8 cellular contexts compared by ENCODE assay signal in the genomic region with DNA sequence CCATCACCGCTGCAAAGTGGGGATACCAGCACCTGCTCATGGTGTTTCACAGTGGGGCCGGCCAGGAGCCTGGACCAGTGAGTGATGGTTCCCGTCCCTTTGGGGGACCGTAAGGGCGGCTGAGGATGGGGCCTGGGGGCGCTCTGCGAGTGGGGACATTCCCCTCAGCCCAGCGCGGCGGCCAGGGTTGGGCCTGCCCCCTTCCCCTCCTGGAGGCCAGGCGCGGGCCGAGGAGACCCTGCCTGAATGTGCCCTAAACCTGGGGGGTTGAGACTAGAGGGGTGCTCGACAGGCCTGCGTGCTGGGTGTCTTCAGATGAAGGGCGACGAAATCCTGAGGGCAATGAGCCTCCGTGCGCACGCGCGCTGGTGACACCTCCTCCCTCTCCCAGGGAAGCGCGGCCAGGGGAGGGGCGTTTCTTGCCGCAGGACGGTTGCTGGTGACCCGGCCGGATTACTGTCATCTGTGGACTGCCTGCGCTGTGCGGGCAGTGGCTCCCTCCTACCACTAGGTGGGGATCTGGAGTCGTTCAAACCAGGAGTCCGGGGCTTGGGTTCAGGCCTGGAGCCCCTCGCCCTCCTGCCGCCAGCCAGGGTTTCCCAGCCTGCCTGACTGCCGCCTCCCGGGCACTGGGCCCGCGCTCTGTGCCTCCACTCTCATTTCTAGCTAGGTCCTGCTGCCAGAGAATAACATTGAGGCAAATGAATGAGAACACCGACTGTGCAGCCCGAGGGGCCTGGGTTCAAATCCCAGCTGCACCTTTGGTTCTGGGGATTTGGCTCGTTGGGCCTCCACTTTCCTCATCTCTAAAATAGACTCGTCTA. TPM values are rescaled to one million over a fixed set of nuclear protein-coding genes. Genes with fewer than 3 reads are reported as not detected.
DNase-seq lines count a peak whose midpoint lies in the region; ATAC-seq and TF ChIP-seq lines count a peak whose summit lies in the region.

No MANE protein-coding gene starts in this region.

- peaks cover 10% of the 10 kb centered on the region for H3K23me2 ChIP-seq in H9 (ENCODE audit: insufficient read length, low read depth, low read length, poor library complexity, severe bottlenecking)

- H3K9me3 Mint-ChIP-seq in CD8-positive, alpha-beta memory T cell, result peaks cover 0 to 1% (median 0%) of the 10 kb centered on the region in 5 donors
- H3K9me3 Mint-ChIP-seq in H9, result no peaks in the 10 kb centered on the region

- H3K9me3 ChIP-seq in CD8-positive, alpha-beta memory T cell (ENCODE audit: low read length), result no peaks in the 10 kb centered on the region
- H3K9me3 ChIP-seq in H9 (ENCODE audit: control insufficient read depth, low read depth, low read length) (no peaks in the 10 kb centered on the region), WERI-Rb-1 (ENCODE audit: severe bottlenecking) (no peaks in the 10 kb centered on the region), colonic mucosa (no peaks in the 10 kb centered on the region)

- H3K4me1 ChIP-seq in CD8-positive, alpha-beta memory T cell (ENCODE audit: insufficient read depth, low read length), result no peaks in the 10 kb centered on the region
- H3K4me1 ChIP-seq in H9 (ENCODE audit: insufficient read depth, low read length) (peaks cover 2% of the 10 kb centered on the region; the same call in 1 of the 2 replicates), colonic mucosa (no peaks in the 10 kb centered on the region)

- no peak for ATAC-seq in HG03457 (IDR thresholded peaks at IDR 0.05; ENCODE audit: unreplicated experiment)

- H3K9ac ChIP-seq in H9 (ENCODE audit: extremely low read depth, insufficient read length, low read length) (no peak overlapping the region), colonic mucosa (ENCODE audit: low read depth in 2 of 2, low read length in 2 of 2) (no peak overlapping the region)

- H3K4ac ChIP-seq in H9 (ENCODE audit: low read depth, low read length), result no peak overlapping the region

- no peak overlapping the region for H4K5ac ChIP-seq in H9 (ENCODE audit: insufficient read length, low read depth, low read length)

- H3K18ac ChIP-seq in H9 (ENCODE audit: insufficient read length, low read depth, low read length), result no peak overlapping the region

- no peak overlapping the region for H3K14ac ChIP-seq in H9 (ENCODE audit: insufficient read depth, low read length)

- H3K4me3 ChIP-seq in CD8-positive, alpha-beta memory T cell (ENCODE audit: low read length), result no peak overlapping the region
- H3K4me3 ChIP-seq in WERI-Rb-1 (ENCODE audit: low read depth, low read length) (no peak overlapping the region), colonic mucosa (no peak overlapping the region)

- no peak overlapping the region for H2AK5ac ChIP-seq in H9 (ENCODE audit: insufficient read length, low read length)

- H3K56ac ChIP-seq in H9 (ENCODE audit: insufficient read length, low read depth, low read length), result no peak overlapping the region

- CTCF ChIA-PET in CD8-positive, alpha-beta memory T cell (lab: Charles Lee), result interaction anchor here (0.7 to 1.0 kb wide), 3 partner anchors 9 to 20 kb away, joined by 3 read pairs; no protein-coding TSS in a partner anchor

- peak in 3 of 5 donors; percentile 35 to 60 (median 44) for DNase-seq in CD8-positive, alpha-beta memory T cell
- DNase-seq in H9 (peak; percentile 98), NCI-H2171 treated with DMSO at 0.1 percent for 48 hours (lab: John Stamatoyannopoulos, UW) (peak; percentile 56), WERI-Rb-1 (peak; percentile 99), colonic mucosa (peak; percentile 80)
- peak; percentile 41 to 57 for DNase-seq in stimulated activated CD4-positive, alpha-beta T cell treated with anti-CD3 and anti-CD28 coated beads, Interleukin-15, amount 100 ng/mL, for 48 hours (ENCODE audit: low read depth in 2 of 2)

- WGBS in H9 (ENCODE audit: extremely low coverage, insufficient read length, low lambda C conversion rate), result no CpG with 5 or more reads among the region's 43 CpGs

- peak overlapping the region; percentile 35 for H3K4me2 ChIP-seq in H9 (ENCODE audit: insufficient read depth, insufficient read length, low read length)

- intact Hi-C loops in colonic mucosa (cut with DNase I), result loop anchor here (2.0 kb wide), 1 partner anchor 134 kb away; no protein-coding TSS in a partner anchor

- no peak overlapping the region for H2BK5ac ChIP-seq in H9 (ENCODE audit: insufficient read length, low read length)

- H4K91ac ChIP-seq in H9 (ENCODE audit: insufficient read length, low read depth, low read length), result no peak overlapping the region

- no peaks in the 10 kb centered on the region for H3K36me3 ChIP-seq in CD8-positive, alpha-beta memory T cell (ENCODE audit: insufficient read depth, low read length)
- H3K36me3 ChIP-seq in WERI-Rb-1 (no peaks in the 10 kb centered on the region), colonic mucosa (no peaks in the 10 kb centered on the region)

- POLR2A ChIA-PET in CD8-positive, alpha-beta memory T cell (lab: Charles Lee), result no interaction called here

- H4K8ac ChIP-seq in H9 (replicated peaks; ENCODE audit: insufficient read length, low read depth, low read length), result no peak overlapping the region

- H3K4me3 Mint-ChIP-seq in CD8-positive, alpha-beta memory T cell, result no peak overlapping the region
- peak overlapping the region; percentile 42 to 57; a peak in 3 of 5 replicates for H3K4me3 Mint-ChIP-seq in H9

- TF ChIP-seq CTCF in H9 (conservative IDR thresholded peaks at IDR 0.05) (peak; percentile 99), WERI-Rb-1 (IDR thresholded peaks at IDR 0.05; ENCODE audit: low read depth, low read length) (peak; percentile 99), colonic mucosa (IDR thresholded peaks at IDR 0.05) (peak; percentile 95)

- H3K27me3 ChIP-seq in CD8-positive, alpha-beta memory T cell (ENCODE audit: insufficient read depth, low read length, poor library complexity, severe bottlenecking), result peaks cover 2% of the 10 kb centered on the region
- H3K27me3 ChIP-seq in H9 (ENCODE audit: insufficient read depth, low read length), result peaks cover 16% of the 10 kb centered on the region
- H3K27me3 ChIP-seq in WERI-Rb-1 (ENCODE audit: insufficient read depth, low read depth, severe bottlenecking), result no peaks in the 10 kb centered on the region
- peaks cover 6% of the 10 kb centered on the region for H3K27me3 ChIP-seq in colonic mucosa
- peaks cover 4% of the 10 kb centered on the region for H3K27me3 ChIP-seq in layer of hippocampus (ENCODE audit: control insufficient read depth, insufficient read depth, low read length)

- no peak overlapping the region for H3K27ac Mint-ChIP-seq in CD8-positive, alpha-beta memory T cell
- no peak overlapping the region for H3K27ac Mint-ChIP-seq in H9

- no peak overlapping the region for H2AFZ ChIP-seq in H9 (ENCODE audit: low read length)

- H2BK15ac ChIP-seq in H9 (ENCODE audit: low read depth, low read length), result no peak overlapping the region

- H2BK120ac ChIP-seq in H9 (ENCODE audit: low read depth, low read length, poor library complexity, severe bottlenecking), result no peak overlapping the region

- no peak overlapping the region for H3K27ac ChIP-seq in CD8-positive, alpha-beta memory T cell (ENCODE audit: low read depth, low read length)
- H3K27ac ChIP-seq in H9 (ENCODE audit: insufficient read length, low read depth, low read length), result no peak overlapping the region
- peak overlapping the region; percentile 51 for H3K27ac ChIP-seq in WERI-Rb-1
- no peak overlapping the region for H3K27ac ChIP-seq in colonic mucosa
- peak overlapping the region; percentile 50 for H3K27ac ChIP-seq in layer of hippocampus (ENCODE audit: low read depth, low read length)

- H3K23ac ChIP-seq in H9 (ENCODE audit: insufficient read length, low read depth, low read length), result no peak overlapping the region

- no peaks in the 10 kb centered on the region for H3K79me1 ChIP-seq in H9 (ENCODE audit: insufficient read depth, low read depth, low read length, poor library complexity, severe bottlenecking)

- no peak overlapping the region for H2BK12ac ChIP-seq in H9 (ENCODE audit: insufficient read length, low read depth, low read length)

- no peaks in the 10 kb centered on the region for H3K36me3 Mint-ChIP-seq in CD8-positive, alpha-beta memory T cell
- H3K36me3 Mint-ChIP-seq in H9 (ENCODE audit: insufficient read depth in 1 of 3, low read depth in 3 of 3), result no peaks in the 10 kb centered on the region; a peak in 1 of 7 replicates

- H2BK20ac ChIP-seq in H9 (ENCODE audit: low read depth, low read length, poor library complexity, severe bottlenecking), result no peak overlapping the region

- no peak overlapping the region for H3T11ph ChIP-seq in H9 (ENCODE audit: low read length)

- no peaks in the 10 kb centered on the region for H3K79me2 ChIP-seq in H9 (ENCODE audit: insufficient read depth, low read length)

- H3K27me3 Mint-ChIP-seq in CD8-positive, alpha-beta memory T cell, result peaks cover 11 to 35% of the 10 kb centered on the region in 2 donors
- H3K27me3 Mint-ChIP-seq in H9 (ENCODE audit: low read depth), result peaks cover 81% of the 10 kb centered on the region

- H3K4me1 Mint-ChIP-seq in CD8-positive, alpha-beta memory T cell, result peaks cover 0 to 12% (median 3%) of the 10 kb centered on the region in 3 donors
- peaks cover 10 to 15% of the 10 kb centered on the region in 2 experiments for H3K4me1 Mint-ChIP-seq in H9

- no peaks in the 10 kb centered on the region for H4K20me1 ChIP-seq in H9 (ENCODE audit: control insufficient read depth, insufficient read depth, insufficient read length)

RNA-seq across cellular contexts. Expression of gene TBX2, which starts 17.1 kb away (rescaled TPM):
- total RNA-seq in CD8-positive, alpha-beta memory T cell, result under 1 TPM; 0.11 to 0.13 TPM
- not detected for polyA plus RNA-seq in CD8-positive, alpha-beta memory T cell
- total RNA-seq in H9 (2021), result not detected in 2 replicates
- total RNA-seq in colonic mucosa, result 1 to 10 TPM; 5.0 to 5.3 TPM

RNA-seq across cellular contexts. Expression of gene TBX4, which starts 35.5 kb away (rescaled TPM):
- not detected for total RNA-seq in CD8-positive, alpha-beta memory T cell
- not detected for polyA plus RNA-seq in CD8-positive, alpha-beta memory T cell
- total RNA-seq in H9 (2021) (not detected in 2 replicates), colonic mucosa (not detected)

Comparison
In these comparisons a context has a peak if more than half of its experiments do, and no peak if none do; other contexts are left out.
1. DNase-seq: peak in every context shown above with its lines; median percentile 99 in WERI-Rb-1; 98 in H9; 80 in colonic mucosa; 56 in NCI-H2171 treated with DMSO at 0.1 percent for 48 hours; 49 in stimulated activated CD4-positive, alpha-beta T cell treated with anti-CD3 and anti-CD28 coated beads, Interleukin-15, amount 100 ng/mL, for 48 hours; 44 in CD8-positive, alpha-beta memory T cell.
2. H3K27ac ChIP-seq: peak in WERI-Rb-1 (single experiment) and layer of hippocampus (single experiment); none in CD8-positive, alpha-beta memory T cell (single experiment), H9 (single experiment) and colonic mucosa (single experiment).
3. H3K4me3 Mint-ChIP-seq: peak in H9 (2 of 2); none in CD8-positive, alpha-beta memory T cell (0 of 7).
4. Peak in every context shown above with its lines, with median percentiles within 50 percentile points of each other: CTCF ChIP-seq.